2 cellular contexts compared by ENCODE assay signal in genomic region chr18:24121625-24122024, GRCh38.
TF ChIP-seq lines count a peak whose summit lies in the region.

No MANE protein-coding gene starts in this region.

TF ChIP-seq in IMR-90, 13 proteins besides CTCF, POLR2A, EP300 and RAD21:
- TF ChIP-seq CEBPB (IDR thresholded peaks at IDR 0.05; ENCODE audit: low read depth, low read length) (0 out of 2 replicates have a peak, but pooled peaks have one; percentile 19), NFE2L2 (IDR thresholded peaks at IDR 0.05; ENCODE audit: low read depth, low read length) (no peak)

TF ChIP-seq in HepG2, 621 proteins besides CTCF, POLR2A, EP300 and RAD21:
- TF ChIP-seq CEBPB (IDR thresholded peaks at IDR 0.05; ENCODE audit: borderline replicate concordance, low read depth, low read length) (peak; percentile 47; the same call in 1 of the 2 replicates), MBNL3 (CRISPR knock-in tag; conservative IDR thresholded peaks at IDR 0.05) (no peak)
TF ChIP-seq in HepG2: peak in this region for 1.
